Comparison of ENCODE assay signal across 16 cellular contexts in genomic region chr9:102113191-102113590, GRCh38.
"Had no signal": no experiment of that assay in that cellular context is flagged by ENCODE, and none has a peak within 500 bp of the region (broad histone marks: within the 10 kb centered on the region; RNA-seq: fewer than 3 reads in every experiment).

No MANE protein-coding gene starts in this region.

- H3K4me3 ChIP-seq: dorsolateral prefrontal cortex, gastroesophageal sphincter, hepatocyte, mucosa of descending colon, smooth muscle cell, tibial artery, upper lobe of right lung, vagina had no signal

- DNase-seq: cortex of kidney; dorsolateral prefrontal cortex; effector CD8-positive, alpha-beta T cell; mucosa of descending colon; natural killer cell; posterior cingulate gyrus; right cardiac atrium; stimulated activated CD4-positive, alpha-beta T cell treated with anti-CD3 and anti-CD28 coated beads, Interleukin-4, amount 100 ng/mL, for 1 hour; stimulated activated CD8-positive, alpha-beta memory T cell treated with anti-CD3 and anti-CD28 coated beads, Interleukin-4, amount 100 ng/mL, for 48 hours; stimulated activated naive CD8-positive, alpha-beta T cell treated with anti-CD3 and anti-CD28 coated beads, Interleukin-15, Interleukin-2, amounts not matched to agents 100 U/mL and 50 U/mL, for 24 hours; tibial artery; upper lobe of right lung had no signal
